In genomic region chr4:3266076-3266475, GRCh38 we compare ENCODE assay signal across 25 cellular contexts. TPM values are rescaled to one million over a fixed set of nuclear protein-coding genes. Genes with fewer than 3 reads are reported as not detected.
DNase-seq lines count a peak whose midpoint lies in the region; ATAC-seq, FAIRE-seq and TF ChIP-seq lines count a peak whose summit lies in the region.
"Had no signal": no experiment of that assay in that cellular context is flagged by ENCODE, and none has a peak within 500 bp of the region (broad histone marks: within the 10 kb centered on the region; RNA-seq: fewer than 3 reads in every experiment).

No MANE protein-coding gene starts in this region.

- no peak overlapping the region for H3K27ac ChIP-seq in kidney (ENCODE audit: low read depth in 2 of 2, low read length in 2 of 2)
- H3K27ac ChIP-seq: HL-60, SJCRH30 had no signal

- no peaks in the 10 kb centered on the region for H3K9me3 Mint-ChIP-seq in activated T-cell treated with anti-CD3 and anti-CD28 coated beads, Interleukin-2, amount 50 U/mL, for 24 hours
- no peaks in the 10 kb centered on the region for H3K9me3 Mint-ChIP-seq in activated CD8-positive, alpha-beta memory T cell treated with anti-CD3 and anti-CD28 coated beads, Interleukin-2, amount 10 ng/mL, durations not matched to agents 7 days and 5 days (ENCODE audit: low read depth)
- H3K9me3 Mint-ChIP-seq in progenitor cell of endocrine pancreas (ENCODE audit: low read depth): no peaks in the 10 kb centered on the region

- TF ChIP-seq CTCF in kidney (IDR thresholded peaks at IDR 0.05; ENCODE audit: borderline replicate concordance, extremely low read depth, insufficient read depth): no peak
- TF ChIP-seq CTCF in progenitor cell of endocrine pancreas (IDR thresholded peaks at IDR 0.05; ENCODE audit: unreplicated experiment): no peak
- TF ChIP-seq CTCF in mucosa of descending colon (IDR thresholded peaks at IDR 0.05): no peak

- H3K9ac ChIP-seq in kidney (ENCODE audit: low read length in 2 of 2): no peak overlapping the region

- CTCF ChIA-PET in activated CD8-positive, alpha-beta memory T cell treated with anti-CD3 and anti-CD28 coated beads, Interleukin-2, amount 10 ng/mL, durations not matched to agents 7 days and 5 days (lab: Charles Lee): no interaction called here

- FAIRE-seq in kidney (lab: Jason Lieb, UNC): no peak
- FAIRE-seq: GM12892, GM19239 had no signal

- peaks cover 0 to 4% of the 10 kb centered on the region in 2 donors for H3K4me1 ChIP-seq in kidney (ENCODE audit: control insufficient read depth in 1 of 2, insufficient read depth in 1 of 2, low read depth in 1 of 2, low read length in 2 of 2)
- H3K4me1 ChIP-seq in mucosa of descending colon (ENCODE audit: low read depth): no peaks in the 10 kb centered on the region
- H3K4me1 ChIP-seq: BE2C had no signal

- intact Hi-C loops in kidney (cut with DNase I) (no loop called here), mucosa of descending colon (cut with DNase I, micrococcal nuclease) (no loop called here)

- H3K9me3 ChIP-seq in kidney (ENCODE audit: control insufficient read depth in 1 of 2, low read length in 2 of 2) (no peaks in the 10 kb centered on the region), mucosa of descending colon (no peaks in the 10 kb centered on the region)
- H3K9me3 ChIP-seq: BE2C, SJCRH30 had no signal

- no peaks in the 10 kb centered on the region for H3K36me3 Mint-ChIP-seq in activated T-cell treated with anti-CD3 and anti-CD28 coated beads, Interleukin-2, amount 50 U/mL, for 24 hours (ENCODE audit: low read depth)
- no peaks in the 10 kb centered on the region for H3K36me3 Mint-ChIP-seq in activated CD8-positive, alpha-beta memory T cell treated with anti-CD3 and anti-CD28 coated beads, Interleukin-2, amount 10 ng/mL, durations not matched to agents 7 days and 5 days
- peaks cover 1% of the 10 kb centered on the region for H3K36me3 Mint-ChIP-seq in progenitor cell of endocrine pancreas (ENCODE audit: insufficient read depth)

- DNase-seq in activated T-cell treated with anti-CD3 and anti-CD28 coated beads, Interleukin-2, amount 50 U/mL, for 24 hours: peak; percentile 14
- no peak for DNase-seq in activated T-cell treated with anti-CD3 and anti-CD28 coated beads, Interleukin-2, amount 50 U/mL, for 1 hour
- peak; percentile 27 for DNase-seq in activated CD8-positive, alpha-beta memory T cell treated with anti-CD3 and anti-CD28 coated beads, Interleukin-2, amount 10 ng/mL, durations not matched to agents 7 days and 5 days
- DNase-seq in kidney: peak; percentile 43
- no peak for DNase-seq in progenitor cell of endocrine pancreas (ENCODE audit: low spot score, unreplicated experiment)
- DNase-seq in mucosa of descending colon: no peak
- DNase-seq: 8988T, ACHN, BE2C, Calu3, DMS153, DND-41, Karpas-422, MV-4-11, NCI-H1105, NCI-H2029, NCI-H446, NCI-H524 treated with DMSO at 0.1 percent for 48 hours, NCI-H774 had no signal

- H3K4me1 Mint-ChIP-seq in activated T-cell treated with anti-CD3 and anti-CD28 coated beads, Interleukin-2, amount 50 U/mL, for 24 hours (ENCODE audit: low read depth): no peaks in the 10 kb centered on the region
- no peaks in the 10 kb centered on the region for H3K4me1 Mint-ChIP-seq in activated CD8-positive, alpha-beta memory T cell treated with anti-CD3 and anti-CD28 coated beads, Interleukin-2, amount 10 ng/mL, durations not matched to agents 7 days and 5 days
- H3K4me1 Mint-ChIP-seq in progenitor cell of endocrine pancreas (ENCODE audit: low read depth): no peaks in the 10 kb centered on the region

- H3K27ac Mint-ChIP-seq in activated T-cell treated with anti-CD3 and anti-CD28 coated beads, Interleukin-2, amount 50 U/mL, for 24 hours: no peak overlapping the region
- H3K27ac Mint-ChIP-seq in activated CD8-positive, alpha-beta memory T cell treated with anti-CD3 and anti-CD28 coated beads, Interleukin-2, amount 10 ng/mL, durations not matched to agents 7 days and 5 days: no peak overlapping the region
- H3K27ac Mint-ChIP-seq in progenitor cell of endocrine pancreas: peak overlapping the region; percentile 77

- no peak for ATAC-seq in activated CD8-positive, alpha-beta memory T cell treated with anti-CD3 and anti-CD28 coated beads, Interleukin-2, amount 10 ng/mL, durations not matched to agents 7 days and 5 days
- no peak for ATAC-seq in GM21367 (IDR thresholded peaks at IDR 0.05; ENCODE audit: unreplicated experiment)
- no peak for ATAC-seq in HG02642 (IDR thresholded peaks at IDR 0.05; ENCODE audit: poor library complexity, unreplicated experiment)
- no peak for ATAC-seq in mucosa of descending colon

- no peak overlapping the region for H3K4me3 Mint-ChIP-seq in activated T-cell treated with anti-CD3 and anti-CD28 coated beads, Interleukin-2, amount 50 U/mL, for 24 hours
- H3K4me3 Mint-ChIP-seq in activated CD8-positive, alpha-beta memory T cell treated with anti-CD3 and anti-CD28 coated beads, Interleukin-2, amount 10 ng/mL, durations not matched to agents 7 days and 5 days: no peak overlapping the region
- H3K4me3 Mint-ChIP-seq in progenitor cell of endocrine pancreas (ENCODE audit: low read depth): no peak overlapping the region

- no peaks in the 10 kb centered on the region for H3K36me3 ChIP-seq in kidney (ENCODE audit: control insufficient read depth in 1 of 2, insufficient read depth in 2 of 2, low read length in 2 of 2)
- H3K36me3 ChIP-seq in mucosa of descending colon (ENCODE audit: low read depth): no peaks in the 10 kb centered on the region
- H3K36me3 ChIP-seq: BE2C, SJCRH30 had no signal

- H3K27me3 Mint-ChIP-seq in activated T-cell treated with anti-CD3 and anti-CD28 coated beads, Interleukin-2, amount 50 U/mL, for 24 hours: no peaks in the 10 kb centered on the region
- H3K27me3 Mint-ChIP-seq in activated CD8-positive, alpha-beta memory T cell treated with anti-CD3 and anti-CD28 coated beads, Interleukin-2, amount 10 ng/mL, durations not matched to agents 7 days and 5 days: no peaks in the 10 kb centered on the region
- H3K27me3 Mint-ChIP-seq in progenitor cell of endocrine pancreas: no peaks in the 10 kb centered on the region

- H3K4me3 ChIP-seq in kidney (ENCODE audit: low read length in 2 of 2): no peak overlapping the region
- H3K4me3 ChIP-seq in mucosa of descending colon: no peak overlapping the region
- H3K4me3 ChIP-seq: SJCRH30 had no signal

RNA-seq across cellular contexts. Expression of gene MSANTD1, which starts 17.1 kb away (rescaled TPM):
- total RNA-seq in activated CD8-positive, alpha-beta memory T cell treated with anti-CD3 and anti-CD28 coated beads, Interleukin-2, amount 10 ng/mL, durations not matched to agents 7 days and 5 days: under 1 TPM; 0.73 to 0.82 TPM
- total RNA-seq in kidney: 0.91 TPM
- not detected for polyA plus RNA-seq in kidney (ENCODE audit: insufficient read depth, low read depth, low replicate concordance)
- 2.1 and 2.4 TPM in 2 replicates for total RNA-seq in progenitor cell of endocrine pancreas
- total RNA-seq in mucosa of descending colon: 1 to 10 TPM in 1 of 3 donors, under 1 TPM in 2; 0.58 to 1.3 (median 0.69) TPM

RNA-seq across cellular contexts. Expression of gene RGS12, which starts 26.7 kb away (rescaled TPM):
- 1 to 10 TPM; 2.1 to 5.0 TPM for total RNA-seq in activated CD8-positive, alpha-beta memory T cell treated with anti-CD3 and anti-CD28 coated beads, Interleukin-2, amount 10 ng/mL, durations not matched to agents 7 days and 5 days
- total RNA-seq in kidney (35.5 TPM), progenitor cell of endocrine pancreas (102 and 106 TPM in 2 replicates), mucosa of descending colon (10 to 100 TPM; 16.4 to 28.9 (median 16.8) TPM)
- polyA plus RNA-seq in kidney (ENCODE audit: insufficient read depth, low read depth, low replicate concordance): 18.0 TPM

Comparison
In these comparisons a context has a peak if more than half of its experiments do, and no peak if none do; other contexts are left out.
1. DNase-seq: peak in activated T-cell treated with anti-CD3 and anti-CD28 coated beads, Interleukin-2, amount 50 U/mL, for 24 hours (single experiment), activated CD8-positive, alpha-beta memory T cell treated with anti-CD3 and anti-CD28 coated beads, Interleukin-2, amount 10 ng/mL, durations not matched to agents 7 days and 5 days (single experiment) and kidney (single experiment); none in activated T-cell treated with anti-CD3 and anti-CD28 coated beads, Interleukin-2, amount 50 U/mL, for 1 hour (single experiment), progenitor cell of endocrine pancreas (single experiment) and mucosa of descending colon (0 of 3).